21 cellular contexts compared by ENCODE assay signal in the genomic region with DNA sequence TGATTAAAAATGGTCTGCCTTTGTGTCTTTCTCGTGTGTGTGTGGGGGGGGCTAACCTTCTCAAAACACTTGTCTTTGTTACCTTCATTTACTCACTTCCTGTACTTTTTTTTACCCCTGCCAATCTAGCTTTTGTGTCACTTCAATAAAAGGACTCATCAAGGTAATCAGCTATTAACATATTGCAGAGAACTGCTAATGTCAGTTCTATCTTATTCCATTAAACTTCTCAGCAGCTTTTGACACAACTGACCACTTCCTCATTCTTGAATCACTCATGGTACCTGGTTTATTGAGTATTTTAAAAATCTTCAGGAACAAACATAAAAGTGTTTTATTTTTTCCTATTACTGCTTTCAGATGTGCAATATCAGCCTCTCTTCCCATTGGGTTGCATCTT. TPM values are rescaled to one million over a fixed set of nuclear protein-coding genes. Genes with fewer than 3 reads are reported as not detected.
DNase-seq lines count a peak whose midpoint lies in the region; ATAC-seq, FAIRE-seq and TF ChIP-seq lines count a peak whose summit lies in the region.
"Had no signal": no experiment of that assay in that cellular context is flagged by ENCODE, and none has a peak within 500 bp of the region (broad histone marks: within the 10 kb centered on the region; RNA-seq: fewer than 3 reads in every experiment).

No MANE protein-coding gene starts in this region.

- H3K9me3 ChIP-seq in gastrocnemius medialis (no peaks in the 10 kb centered on the region), pancreas (no peaks in the 10 kb centered on the region)
- H3K9me3 ChIP-seq: mucosa of descending colon, SK-N-SH had no signal

- ATAC-seq in GM19395 (IDR thresholded peaks at IDR 0.05; ENCODE audit: unreplicated experiment) (peak; percentile 50), gastrocnemius medialis (no peak), pancreas (no peak)
- ATAC-seq: mucosa of descending colon had no signal

- H3K27me3 ChIP-seq in bronchial epithelial cell (ENCODE audit: control insufficient read depth, insufficient read depth, low read length) (no peaks in the 10 kb centered on the region), gastrocnemius medialis (no peaks in the 10 kb centered on the region), pancreas (no peaks in the 10 kb centered on the region)

- H3K4me1 ChIP-seq in gastrocnemius medialis (no peaks in the 10 kb centered on the region), pancreas (no peaks in the 10 kb centered on the region)

- no peak for TF ChIP-seq CTCF in bronchial epithelial cell (IDR thresholded peaks at IDR 0.05; ENCODE audit: insufficient read depth, low read length, severe bottlenecking)
- no peak for TF ChIP-seq CTCF in gastrocnemius medialis (IDR thresholded peaks at IDR 0.05 in 4 of 5, conservative IDR thresholded peaks at IDR 0.05 in 1 of 5)
- TF ChIP-seq CTCF in pancreas (IDR thresholded peaks at IDR 0.05), result no peak

- intact Hi-C loops in gastrocnemius medialis (cut with DNase I; ENCODE audit: low total_unique reads), result no loop called here
- intact Hi-C loops in pancreas (cut with DNase I), result no loop called here

- FAIRE-seq in GM12891 (lab: Jason Lieb, UNC) (no peak), bronchial epithelial cell (lab: Jason Lieb, UNC) (no peak), pancreas (lab: Jason Lieb, UNC) (no peak)
- FAIRE-seq: D721Med, GM18507 had no signal

- H3K36me3 ChIP-seq in bronchial epithelial cell (ENCODE audit: control insufficient read depth, insufficient read depth, low read length) (no peaks in the 10 kb centered on the region), gastrocnemius medialis (no peaks in the 10 kb centered on the region), pancreas (no peaks in the 10 kb centered on the region)

- in situ Hi-C loops in gastrocnemius medialis (cut with MboI; ENCODE audit: low sequenced_read_pairs in 4 of 4), result no loop called here

- H3K27ac ChIP-seq in gastrocnemius medialis, result no peak overlapping the region
- no peak overlapping the region for H3K27ac ChIP-seq in pancreas
- H3K27ac ChIP-seq: C4-2B had no signal

- H3K4me3 ChIP-seq in bronchial epithelial cell (ENCODE audit: low read depth, low read length) (no peak overlapping the region), gastrocnemius medialis (no peak overlapping the region), pancreas (no peak overlapping the region)
- H3K4me3 ChIP-seq: mucosa of descending colon had no signal

- TF ChIP-seq POLR2A in GM12891 (IDR thresholded peaks at IDR 0.05; ENCODE audit: low read depth, low read length), result no peak
- TF ChIP-seq POLR2A in gastrocnemius medialis (IDR thresholded peaks at IDR 0.05), result no peak

- WGBS in pancreas, 2 donors, result 70 to 72% methylated on average over 1 of the region's 1 CpG

- no peak for DNase-seq in GM12891 (ENCODE audit: insufficient read length, low spot score)
- DNase-seq in NCI-H146 treated with DMSO at 0.1 percent for 48 hours (lab: John Stamatoyannopoulos, UW; ENCODE audit: unreplicated experiment), result peak; percentile 70
- DNase-seq in bronchial epithelial cell (ENCODE audit: low read depth), result peak; percentile 6
- no peak for DNase-seq in KG1 (lab: John Stamatoyannopoulos, UW)
- DNase-seq in gastrocnemius medialis, result no peak
- no peak for DNase-seq in pancreas
- DNase-seq: activated CD4-positive, alpha-beta memory T cell treated with anti-CD3 and anti-CD28 coated beads, Interleukin-2, amount 10 ng/mL, durations not matched to agents 7 days and 5 days; activated gamma-delta T cell treated with Interleukin-2 at 50 U/mL for 16 hours; effector memory CD4-positive, alpha-beta T cell; EL; foreskin melanocyte; hippocampal formation; mucosa of descending colon; NCI-H1694; nephron progenitor cell; NK-92 treated with Interleukin-12 subunit alpha and Interleukin-12 subunit beta, amount 100 ng/mL, for 24 hours; SK-N-SH had no signal

TF ChIP-seq in GM12891, 5 proteins besides CTCF, POLR2A, EP300 and RAD21:
- no peak for TF ChIP-seq TAF1 (IDR thresholded peaks at IDR 0.05; ENCODE audit: low read depth, low read length)
- peak; percentile 88 for TF ChIP-seq SPI1 (IDR thresholded peaks at IDR 0.05; ENCODE audit: low read depth, low read length)
- no peak for TF ChIP-seq POLR2AphosphoS5 (IDR thresholded peaks at IDR 0.05; ENCODE audit: low read depth, low read length)
- no peak for TF ChIP-seq POU2F2 (IDR thresholded peaks at IDR 0.05; ENCODE audit: low read depth, low read length)
TF ChIP-seq in GM12891: peak in this region for 1.

RNA-seq across cellular contexts. Expression of gene SLC25A40, which starts 59.8 kb away (rescaled TPM):
- 14.3 TPM for polyA plus RNA-seq in GM12891 (2012; ENCODE audit: low read depth, missing spikeins)
- total RNA-seq in bronchial epithelial cell, result 2.6 and 3.9 TPM in 2 replicates
- total RNA-seq in gastrocnemius medialis, result 10 to 100 TPM in 2 of 4 donors, 1 to 10 TPM in 2; 3.2 to 14.8 (median 8.6) TPM
- 10 to 100 TPM in 1 of 6 donors, 1 to 10 TPM in 5; 5.3 to 13.1 (median 8.8) TPM for total RNA-seq in pancreas
- 1 to 10 TPM; 2.7 to 6.4 TPM for polyA plus RNA-seq in pancreas

RNA-seq across cellular contexts. Expression of gene DBF4, which starts 59.9 kb away (rescaled TPM):
- 24.7 TPM for polyA plus RNA-seq in GM12891 (2012; ENCODE audit: low read depth, missing spikeins)
- total RNA-seq in bronchial epithelial cell (5.8 and 9.7 TPM in 2 replicates), gastrocnemius medialis (1 to 10 TPM; 2.2 to 5.9 (median 3.2) TPM), pancreas (1 to 10 TPM; 2.3 to 4.4 (median 3.8) TPM)
- 1 to 10 TPM; 3.1 to 3.2 TPM for polyA plus RNA-seq in pancreas

Comparison
In these comparisons a context has a peak if more than half of its experiments do, and no peak if none do; other contexts are left out.
1. DNase-seq: peak in NCI-H146 treated with DMSO at 0.1 percent for 48 hours (single experiment) and bronchial epithelial cell (single experiment); none in GM12891 (single experiment), KG1 (single experiment), gastrocnemius medialis (0 of 2) and pancreas (0 of 6).